ENCODE assay signal across 8 cellular contexts in the genomic region with DNA sequence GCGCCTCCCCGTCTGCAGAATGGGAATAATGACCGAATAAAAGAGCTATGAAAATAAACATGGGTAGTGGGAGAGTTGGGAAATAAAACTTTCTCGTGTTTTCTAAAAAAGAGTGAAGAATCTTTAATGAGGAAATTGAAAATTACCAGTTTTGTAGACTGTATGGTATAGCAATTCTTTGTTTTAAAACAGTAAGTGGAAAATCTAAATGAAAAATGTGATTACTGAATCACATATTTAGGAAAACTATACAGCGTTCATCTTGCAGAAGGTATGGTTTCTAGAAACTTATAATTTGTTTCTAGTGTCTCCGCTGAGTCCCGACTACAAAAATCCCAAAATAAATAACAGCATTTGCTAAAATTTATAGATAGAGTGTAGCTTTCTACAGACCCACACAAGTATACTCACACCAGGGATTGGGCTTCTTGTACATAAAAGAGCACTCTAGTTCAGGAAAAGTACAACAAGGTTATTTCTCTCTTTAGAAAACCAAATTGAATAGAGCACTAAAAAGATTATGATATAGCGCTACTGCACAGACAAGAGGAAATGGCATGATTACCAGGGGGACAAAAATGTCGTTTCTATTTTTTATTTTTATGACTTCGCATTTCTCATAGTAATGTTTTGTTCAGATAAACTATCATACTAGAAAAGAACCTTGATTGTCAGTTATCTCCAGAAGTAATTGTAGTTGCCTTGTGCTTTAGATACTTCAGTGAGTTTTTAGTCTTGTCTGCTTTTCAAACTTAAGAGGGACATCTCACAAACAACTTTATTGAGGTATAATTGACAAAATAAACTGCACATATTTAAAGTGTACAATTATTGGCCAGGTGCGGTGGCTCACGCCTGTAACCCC.
DNase-seq lines count a peak whose midpoint lies in the region; ATAC-seq and TF ChIP-seq lines count a peak whose summit lies in the region.

No MANE protein-coding gene starts in this region.

- H3K36me3 ChIP-seq in KOPT-K1 (ENCODE audit: insufficient read depth, low read length) (no peaks in the 10 kb centered on the region), mucosa of stomach (ENCODE audit: control insufficient read depth, insufficient read depth, low read length) (no peaks in the 10 kb centered on the region)

- no peaks in the 10 kb centered on the region for H3K9me3 ChIP-seq in KOPT-K1 (ENCODE audit: insufficient read depth, low read length, poor library complexity, severe bottlenecking)
- H3K9me3 ChIP-seq in mucosa of stomach (ENCODE audit: control insufficient read depth, low read length), result no peaks in the 10 kb centered on the region

- no peaks in the 10 kb centered on the region for H3K27me3 ChIP-seq in mucosa of stomach (ENCODE audit: control insufficient read depth, insufficient read depth, low read length)

- H3K4me3 ChIP-seq in AG10803 (ENCODE audit: low read length) (peak overlapping the region; percentile 79), mucosa of stomach (ENCODE audit: low read length) (peak overlapping the region; percentile 43)

- TF ChIP-seq CTCF in AG10803 (conservative IDR thresholded peaks at IDR 0.05; ENCODE audit: low read length), result no peak

- DNase-seq in AG10803 (ENCODE audit: low read depth) (no peak), caudate nucleus (lab: John Stamatoyannopoulos, UW) (no peak), SHP77 treated with DMSO at 0.1 percent for 48 hours (lab: John Stamatoyannopoulos, UW) (no peak), hypothalamus (lab: John Stamatoyannopoulos, UW) (no peak)
- DNase-seq in stimulated activated CD4-positive, alpha-beta T cell treated with anti-CD3 and anti-CD28 coated beads, Interleukin-15, amount 100 ng/mL, for 24 hours, result no peak

- no peaks in the 10 kb centered on the region for H3K4me1 ChIP-seq in mucosa of stomach (ENCODE audit: control insufficient read depth, insufficient read depth, low read length)

- peak overlapping the region; percentile 96 for H3K27ac ChIP-seq in KOPT-K1 (ENCODE audit: low read depth, low read length, poor library complexity, severe bottlenecking)
- H3K27ac ChIP-seq in caudate nucleus (ENCODE audit: low read depth, low read length), result peak overlapping the region; percentile 90

- H3K9ac ChIP-seq in mucosa of stomach (ENCODE audit: low read length), result peak overlapping the region; percentile 73

- ATAC-seq in GM21447 (IDR thresholded peaks at IDR 0.05; ENCODE audit: unreplicated experiment), result no peak
